Comparison of ENCODE assay signal across 20 cellular contexts in the genomic region with DNA sequence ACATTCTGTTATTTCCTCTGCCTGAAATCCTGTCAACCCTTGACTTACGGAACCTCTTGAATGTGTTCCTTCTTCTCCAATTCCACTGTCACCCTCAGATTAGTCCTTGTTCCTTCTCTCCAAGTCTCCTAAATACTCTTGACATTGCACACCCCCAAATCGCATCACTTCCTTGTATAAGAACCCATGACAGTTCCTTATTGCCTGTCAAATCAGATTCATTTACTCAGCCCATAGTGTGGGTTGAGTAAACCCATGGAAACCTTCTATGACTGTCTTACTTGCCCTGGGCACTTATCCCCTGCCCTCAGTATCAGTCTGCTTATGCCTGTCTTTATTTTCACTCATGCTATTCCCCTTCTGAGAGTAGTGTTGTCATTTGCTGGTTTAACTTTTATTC.
"Had no signal": no experiment of that assay in that cellular context is flagged by ENCODE, and none has a peak within 500 bp of the region (broad histone marks: within the 10 kb centered on the region; RNA-seq: fewer than 3 reads in every experiment).

No MANE protein-coding gene starts in this region.

- ATAC-seq: activated CD8-positive, alpha-beta memory T cell treated with anti-CD3 and anti-CD28 coated beads, Interleukin-2, amount 10 ng/mL, durations not matched to agents 7 days and 5 days; effector memory CD8-positive, alpha-beta T cell; left colon had no signal

- H3K27me3 ChIP-seq: hepatocyte, right atrium auricular region, testis had no signal

- DNase-seq: activated CD4-positive, alpha-beta T cell treated with anti-CD3 and anti-CD28 coated beads for 1 hour; activated CD4-positive, alpha-beta T cell treated with anti-CD3 and anti-CD28 coated beads, Interleukin-2, amount 50 U/mL, for 48 hours; activated CD8-positive, alpha-beta memory T cell treated with anti-CD3 and anti-CD28 coated beads, Interleukin-2, amount 10 ng/mL, durations not matched to agents 7 days and 5 days; activated gamma-delta T cell; activated T-cell treated with anti-CD3 and anti-CD28 coated beads, Interleukin-2, amount 50 U/mL, for 1 hour; amniotic stem cell; dermis blood vessel endothelial cell; effector memory CD8-positive, alpha-beta T cell; islet precursor cell; left colon; small intestine; stimulated activated CD4-positive, alpha-beta T cell treated with anti-CD3 and anti-CD28 coated beads, Interleukin-15, amount 100 ng/mL, for 24 hours; stimulated activated CD4-positive, alpha-beta T cell treated with anti-CD3 and anti-CD28 coated beads, Interleukin-2, amount 100 ng/mL, for 48 hours; SW 1271; T-helper 2 cell; testis; WERI-Rb-1 had no signal

- H3K4me3 ChIP-seq: hepatocyte, prostate gland, right atrium auricular region, testis had no signal

- H3K36me3 ChIP-seq: prostate gland, right atrium auricular region, WERI-Rb-1 had no signal

- H3K27ac ChIP-seq: hepatocyte, prostate gland, right atrium auricular region, testis, WERI-Rb-1 had no signal

- H3K9me3 ChIP-seq: prostate gland, right atrium auricular region, testis had no signal

- H3K4me1 ChIP-seq: prostate gland, testis had no signal
